In the genomic region with DNA sequence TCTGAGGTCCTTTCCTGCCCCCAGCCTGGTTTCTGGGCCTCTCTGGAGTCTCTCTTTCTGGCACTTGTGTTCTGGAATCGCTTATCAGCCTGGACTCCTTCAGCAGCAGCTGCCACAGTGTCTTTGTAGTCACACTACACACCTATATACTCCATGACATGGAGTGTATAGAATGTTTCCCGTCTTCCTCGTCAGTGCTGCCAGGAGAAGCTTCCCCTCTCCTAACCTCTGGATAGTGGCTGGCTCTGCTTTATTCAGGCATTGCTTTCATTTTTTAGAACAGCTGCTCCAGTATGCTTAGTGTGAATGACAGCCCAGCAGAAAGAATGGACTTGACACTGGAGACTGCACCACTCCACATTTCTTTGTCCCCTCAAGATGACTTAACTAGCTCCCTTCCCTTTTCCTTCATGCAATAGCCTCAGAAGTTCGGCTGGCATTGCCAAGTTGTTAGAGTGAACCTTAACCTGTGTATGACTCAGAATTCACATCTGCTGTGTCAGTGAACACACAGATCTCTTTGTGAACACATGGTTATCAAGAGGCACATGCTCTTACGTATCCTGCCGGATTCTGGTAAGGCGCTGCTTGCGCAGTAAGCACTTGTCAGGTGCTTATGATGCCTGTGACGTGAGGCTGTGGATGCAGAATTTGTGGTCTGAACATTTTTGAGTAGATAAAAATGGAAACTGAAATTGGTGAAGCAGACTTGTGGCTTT, we compare ENCODE assay signal across 1 cellular context.
TF ChIP-seq lines count a peak whose summit lies in the region.

No MANE protein-coding gene starts in this region.

TF ChIP-seq in HepG2, 621 proteins besides CTCF, POLR2A, EP300 and RAD21 (continued from another document and continues in another):
- peak; percentile 71 for TF ChIP-seq ZHX2 (IDR thresholded peaks at IDR 0.05; ENCODE audit: low read depth)
- TF ChIP-seq ZHX2 (CRISPR knock-in tag; IDR thresholded peaks at IDR 0.05; ENCODE audit: borderline replicate concordance), result no peak
- TF ChIP-seq NFAT5 (CRISPR knock-in tag; IDR thresholded peaks at IDR 0.05), result no peak
- TF ChIP-seq REL (CRISPR knock-in tag; conservative IDR thresholded peaks at IDR 0.05), result no peak
- no peak for TF ChIP-seq ZNF629 (CRISPR knock-in tag; conservative IDR thresholded peaks at IDR 0.05)
- TF ChIP-seq ZNF10 (CRISPR knock-in tag; IDR thresholded peaks at IDR 0.05; ENCODE audit: borderline replicate concordance, low read depth), result no peak
- no peak for TF ChIP-seq PHB2 (IDR thresholded peaks at IDR 0.05; ENCODE audit: partially characterized antibody)
- peak; percentile 46; the same call in 1 of the 2 replicates for TF ChIP-seq RARA (CRISPR knock-in tag; IDR thresholded peaks at IDR 0.05)
- no peak for TF ChIP-seq NR2F1 (CRISPR knock-in tag; IDR thresholded peaks at IDR 0.05)
- no peak for TF ChIP-seq ZNF724P (CRISPR knock-in tag; IDR thresholded peaks at IDR 0.05; ENCODE audit: borderline replicate concordance)
- TF ChIP-seq, protein P1, sequence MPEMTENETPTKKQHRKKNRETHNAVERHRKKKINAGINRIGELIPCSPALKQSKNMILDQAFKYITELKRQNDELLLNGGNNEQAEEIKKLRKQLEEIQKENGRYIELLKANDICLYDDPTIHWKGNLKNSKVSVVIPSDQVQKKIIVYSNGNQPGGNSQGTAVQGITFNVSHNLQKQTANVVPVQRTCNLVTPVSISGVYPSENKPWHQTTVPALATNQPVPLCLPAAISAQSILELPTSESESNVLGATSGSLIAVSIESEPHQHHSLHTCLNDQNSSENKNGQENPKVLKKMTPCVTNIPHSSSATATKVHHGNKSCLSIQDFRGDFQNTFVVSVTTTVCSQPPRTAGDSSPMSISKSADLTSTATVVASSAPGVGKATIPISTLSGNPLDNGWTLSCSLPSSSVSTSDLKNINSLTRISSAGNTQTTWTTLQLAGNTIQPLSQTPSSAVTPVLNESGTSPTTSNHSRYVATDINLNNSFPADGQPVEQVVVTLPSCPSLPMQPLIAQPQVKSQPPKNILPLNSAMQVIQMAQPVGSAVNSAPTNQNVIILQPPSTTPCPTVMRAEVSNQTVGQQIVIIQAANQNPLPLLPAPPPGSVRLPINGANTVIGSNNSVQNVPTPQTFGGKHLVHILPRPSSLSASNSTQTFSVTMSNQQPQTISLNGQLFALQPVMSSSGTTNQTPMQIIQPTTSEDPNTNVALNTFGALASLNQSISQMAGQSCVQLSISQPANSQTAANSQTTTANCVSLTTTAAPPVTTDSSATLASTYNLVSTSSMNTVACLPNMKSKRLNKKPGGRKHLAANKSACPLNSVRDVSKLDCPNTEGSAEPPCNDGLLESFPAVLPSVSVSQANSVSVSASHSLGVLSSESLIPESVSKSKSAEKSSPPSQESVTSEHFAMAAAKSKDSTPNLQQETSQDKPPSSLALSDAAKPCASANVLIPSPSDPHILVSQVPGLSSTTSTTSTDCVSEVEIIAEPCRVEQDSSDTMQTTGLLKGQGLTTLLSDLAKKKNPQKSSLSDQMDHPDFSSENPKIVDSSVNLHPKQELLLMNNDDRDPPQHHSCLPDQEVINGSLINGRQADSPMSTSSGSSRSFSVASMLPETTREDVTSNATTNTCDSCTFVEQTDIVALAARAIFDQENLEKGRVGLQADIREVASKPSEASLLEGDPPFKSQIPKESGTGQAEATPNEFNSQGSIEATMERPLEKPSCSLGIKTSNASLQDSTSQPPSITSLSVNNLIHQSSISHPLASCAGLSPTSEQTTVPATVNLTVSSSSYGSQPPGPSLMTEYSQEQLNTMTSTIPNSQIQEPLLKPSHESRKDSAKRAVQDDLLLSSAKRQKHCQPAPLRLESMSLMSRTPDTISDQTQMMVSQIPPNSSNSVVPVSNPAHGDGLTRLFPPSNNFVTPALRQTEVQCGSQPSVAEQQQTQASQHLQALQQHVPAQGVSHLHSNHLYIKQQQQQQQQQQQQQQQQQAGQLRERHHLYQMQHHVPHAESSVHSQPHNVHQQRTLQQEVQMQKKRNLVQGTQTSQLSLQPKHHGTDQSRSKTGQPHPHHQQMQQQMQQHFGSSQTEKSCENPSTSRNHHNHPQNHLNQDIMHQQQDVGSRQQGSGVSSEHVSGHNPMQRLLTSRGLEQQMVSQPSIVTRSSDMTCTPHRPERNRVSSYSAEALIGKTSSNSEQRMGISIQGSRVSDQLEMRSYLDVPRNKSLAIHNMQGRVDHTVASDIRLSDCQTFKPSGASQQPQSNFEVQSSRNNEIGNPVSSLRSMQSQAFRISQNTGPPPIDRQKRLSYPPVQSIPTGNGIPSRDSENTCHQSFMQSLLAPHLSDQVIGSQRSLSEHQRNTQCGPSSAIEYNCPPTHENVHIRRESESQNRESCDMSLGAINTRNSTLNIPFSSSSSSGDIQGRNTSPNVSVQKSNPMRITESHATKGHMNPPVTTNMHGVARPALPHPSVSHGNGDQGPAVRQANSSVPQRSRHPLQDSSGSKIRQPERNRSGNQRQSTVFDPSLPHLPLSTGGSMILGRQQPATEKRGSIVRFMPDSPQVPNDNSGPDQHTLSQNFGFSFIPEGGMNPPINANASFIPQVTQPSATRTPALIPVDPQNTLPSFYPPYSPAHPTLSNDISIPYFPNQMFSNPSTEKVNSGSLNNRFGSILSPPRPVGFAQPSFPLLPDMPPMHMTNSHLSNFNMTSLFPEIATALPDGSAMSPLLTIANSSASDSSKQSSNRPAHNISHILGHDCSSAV (CRISPR knock-in tag; IDR thresholded peaks at IDR 0.05; ENCODE audit: borderline replicate concordance), result no peak
- TF ChIP-seq, protein P2, sequence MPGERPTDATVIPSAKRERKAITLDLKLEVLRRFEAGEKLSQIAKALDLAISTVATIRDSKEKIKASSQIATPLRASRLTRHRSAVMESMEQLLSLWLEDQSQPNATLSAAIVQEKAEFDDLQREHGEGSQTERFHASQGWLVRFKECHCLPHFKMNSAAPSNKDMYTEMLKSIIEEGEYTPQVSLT (CRISPR knock-in tag; IDR thresholded peaks at IDR 0.05; ENCODE audit: borderline replicate concordance, low read depth), result no peak
- TF ChIP-seq IKZF1 (IDR thresholded peaks at IDR 0.05), result no peak
- TF ChIP-seq ZNF790 (CRISPR knock-in tag; IDR thresholded peaks at IDR 0.05; ENCODE audit: borderline replicate concordance), result no peak
- TF ChIP-seq ZNF3 (CRISPR knock-in tag; IDR thresholded peaks at IDR 0.05), result no peak
- TF ChIP-seq CC2D1A (CRISPR knock-in tag; IDR thresholded peaks at IDR 0.05), result no peak
- TF ChIP-seq ZNF704 (CRISPR knock-in tag; IDR thresholded peaks at IDR 0.05; ENCODE audit: borderline replicate concordance), result no peak
- no peak for TF ChIP-seq SSRP1 (CRISPR knock-in tag; IDR thresholded peaks at IDR 0.05)
- TF ChIP-seq TBX3 (IDR thresholded peaks at IDR 0.05; ENCODE audit: borderline replicate concordance), result no peak
- TF ChIP-seq, protein P3, sequence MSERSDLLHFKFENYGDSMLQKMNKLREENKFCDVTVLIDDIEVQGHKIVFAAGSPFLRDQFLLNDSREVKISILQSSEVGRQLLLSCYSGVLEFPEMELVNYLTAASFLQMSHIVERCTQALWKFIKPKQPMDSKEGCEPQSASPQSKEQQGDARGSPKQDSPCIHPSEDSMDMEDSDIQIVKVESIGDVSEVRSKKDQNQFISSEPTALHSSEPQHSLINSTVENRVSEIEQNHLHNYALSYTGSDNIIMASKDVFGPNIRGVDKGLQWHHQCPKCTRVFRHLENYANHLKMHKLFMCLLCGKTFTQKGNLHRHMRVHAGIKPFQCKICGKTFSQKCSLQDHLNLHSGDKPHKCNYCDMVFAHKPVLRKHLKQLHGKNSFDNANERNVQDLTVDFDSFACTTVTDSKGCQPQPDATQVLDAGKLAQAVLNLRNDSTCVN (CRISPR knock-in tag; IDR thresholded peaks at IDR 0.05; ENCODE audit: borderline replicate concordance), result no peak
- TF ChIP-seq, protein P4, sequence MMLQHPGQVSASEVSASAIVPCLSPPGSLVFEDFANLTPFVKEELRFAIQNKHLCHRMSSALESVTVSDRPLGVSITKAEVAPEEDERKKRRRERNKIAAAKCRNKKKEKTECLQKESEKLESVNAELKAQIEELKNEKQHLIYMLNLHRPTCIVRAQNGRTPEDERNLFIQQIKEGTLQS (CRISPR knock-in tag; IDR thresholded peaks at IDR 0.05), result 0 out of 2 replicates have a peak, but pooled peaks have one; percentile 37
- no peak for TF ChIP-seq DR1 (CRISPR knock-in tag; IDR thresholded peaks at IDR 0.05)
- TF ChIP-seq ZBTB7A (CRISPR knock-in tag; IDR thresholded peaks at IDR 0.05), result no peak
- TF ChIP-seq PTBP1 (IDR thresholded peaks at IDR 0.05; ENCODE audit: low read depth, low read length, poor library complexity, severe bottlenecking), result no peak
